In genomic region chr5:160439205-160439600, GRCh38 we compare ENCODE assay signal across 8 cellular contexts. TPM values are rescaled to one million over a fixed set of nuclear protein-coding genes. Genes with fewer than 3 reads are reported as not detected.
DNase-seq lines count a peak whose midpoint lies in the region; ATAC-seq and TF ChIP-seq lines count a peak whose summit lies in the region.

No MANE protein-coding gene starts in this region.

- H3K27ac ChIP-seq in heart right ventricle (peak overlapping the region in 4 of 10 donors; percentile 23 to 56 (median 44)), upper lobe of left lung (peak overlapping the region in 3 of 4 donors; percentile 35 to 72 (median 52))

- 1% methylated on average over 11 of the region's 11 CpGs for WGBS in heart right ventricle, 2 donors
- WGBS in upper lobe of left lung, 2 donors: 0 to 1% methylated on average over 11 of the region's 11 CpGs

- no peak for DNase-seq in GM12864 (ENCODE audit: low read depth)
- DNase-seq in NAMALWA (ENCODE audit: low spot score): peak; percentile 93
- DNase-seq in SKM-1 treated with dmso at 0.1 percent for 144 hours (lab: John Stamatoyannopoulos, UW; ENCODE audit: unreplicated experiment): peak; percentile 57
- DNase-seq in activated naive CD8-positive, alpha-beta T cell treated with anti-CD3 and anti-CD28 coated beads, Interleukin-2, amount 10 ng/mL, durations not matched to agents 7 days and 5 days: peak; percentile 90
- peak; percentile 86 to 87 for DNase-seq in heart right ventricle
- peak; percentile 79 to 98 (median 90) for DNase-seq in posterior cingulate gyrus
- DNase-seq in upper lobe of left lung: peak; percentile 16 to 88

- H3K27me3 Mint-ChIP-seq in activated naive CD8-positive, alpha-beta T cell treated with anti-CD3 and anti-CD28 coated beads, Interleukin-2, amount 10 ng/mL, durations not matched to agents 7 days and 5 days: peaks cover 6% of the 10 kb centered on the region

- H3K27ac Mint-ChIP-seq in activated naive CD8-positive, alpha-beta T cell treated with anti-CD3 and anti-CD28 coated beads, Interleukin-2, amount 10 ng/mL, durations not matched to agents 7 days and 5 days: peak overlapping the region; percentile 87

- H3K36me3 ChIP-seq in heart right ventricle (no peaks in the 10 kb centered on the region), upper lobe of left lung (no peaks in the 10 kb centered on the region)

- no peaks in the 10 kb centered on the region for H3K36me3 Mint-ChIP-seq in activated naive CD8-positive, alpha-beta T cell treated with anti-CD3 and anti-CD28 coated beads, Interleukin-2, amount 10 ng/mL, durations not matched to agents 7 days and 5 days

- H3K4me3 ChIP-seq in GM12864 (ENCODE audit: low read depth, low read length): peak overlapping the region; percentile 38
- H3K4me3 ChIP-seq in heart right ventricle: peak overlapping the region; percentile 9 to 55 (median 46)
- peak overlapping the region in 3 of 4 donors; percentile 28 to 52 (median 50) for H3K4me3 ChIP-seq in upper lobe of left lung

- no peaks in the 10 kb centered on the region for H3K9me3 Mint-ChIP-seq in activated naive CD8-positive, alpha-beta T cell treated with anti-CD3 and anti-CD28 coated beads, Interleukin-2, amount 10 ng/mL, durations not matched to agents 7 days and 5 days

- H3K4me1 Mint-ChIP-seq in activated naive CD8-positive, alpha-beta T cell treated with anti-CD3 and anti-CD28 coated beads, Interleukin-2, amount 10 ng/mL, durations not matched to agents 7 days and 5 days: peaks cover 32% of the 10 kb centered on the region

- no peaks in the 10 kb centered on the region for H3K9me3 ChIP-seq in heart right ventricle
- H3K9me3 ChIP-seq in upper lobe of left lung: no peaks in the 10 kb centered on the region

- intact Hi-C loops in heart right ventricle (cut with DNase I) (loop anchor here in 2 of 10 donors (2.0 to 5.0 kb wide), 2 partner anchors 68 to 70 kb away; no protein-coding TSS in a partner anchor), posterior cingulate gyrus (cut with DNase I) (loop anchor here (2.0 kb wide), 1 partner anchor 70 kb away; no protein-coding TSS in a partner anchor)

- no peak for TF ChIP-seq EP300 in upper lobe of left lung (IDR thresholded peaks at IDR 0.05)

- peak overlapping the region; percentile 77 for H3K4me3 Mint-ChIP-seq in activated naive CD8-positive, alpha-beta T cell treated with anti-CD3 and anti-CD28 coated beads, Interleukin-2, amount 10 ng/mL, durations not matched to agents 7 days and 5 days

- TF ChIP-seq CTCF in GM12864 (IDR thresholded peaks at IDR 0.05; ENCODE audit: low read depth, low read length, missing control alignments) (peak; percentile 90), heart right ventricle (IDR thresholded peaks at IDR 0.05) (peak; percentile 86 to 96 (median 94)), upper lobe of left lung (IDR thresholded peaks at IDR 0.05) (peak; percentile 82 to 96 (median 88))

- ATAC-seq in HG02571 (IDR thresholded peaks at IDR 0.05; ENCODE audit: unreplicated experiment): peak; percentile 68
- ATAC-seq in activated naive CD8-positive, alpha-beta T cell treated with anti-CD3 and anti-CD28 coated beads, Interleukin-2, amount 10 ng/mL, durations not matched to agents 7 days and 5 days (ENCODE audit: low read depth): peak; percentile 83
- ATAC-seq in heart right ventricle: peak; percentile 90 to 98 (median 95)
- ATAC-seq in upper lobe of left lung (ENCODE audit: low FRiP score in 2 of 2): peak; percentile 93 to 97

- peaks cover 0 to 7% (median 0%) of the 10 kb centered on the region in 7 donors for H3K27me3 ChIP-seq in heart right ventricle
- no peaks in the 10 kb centered on the region for H3K27me3 ChIP-seq in upper lobe of left lung

- no peak for TF ChIP-seq POLR2A in upper lobe of left lung (IDR thresholded peaks at IDR 0.05)

- POLR2A ChIA-PET in activated naive CD8-positive, alpha-beta T cell treated with anti-CD3 and anti-CD28 coated beads, Interleukin-2, amount 10 ng/mL, durations not matched to agents 7 days and 5 days (lab: Charles Lee): interaction anchor here (0.6 to 2.0 kb wide), 4 partner anchors 20 to 1107 kb away, joined by 4 to 9 read pairs (median 6); partner anchors contain the start of gene SLU7

- H3K4me1 ChIP-seq in heart right ventricle (peaks cover 0 to 26% (median 6%) of the 10 kb centered on the region in 9 donors), upper lobe of left lung (peaks cover 7 to 9% (median 7%) of the 10 kb centered on the region in 4 donors)

RNA-seq across cellular contexts. Expression of gene PTTG1, which starts 17.5 kb away (rescaled TPM):
- 100 to 1,000 TPM; 118 TPM for total RNA-seq in activated naive CD8-positive, alpha-beta T cell treated with anti-CD3 and anti-CD28 coated beads, Interleukin-2, amount 10 ng/mL, durations not matched to agents 7 days and 5 days
- total RNA-seq in heart right ventricle (10 to 100 TPM in 1 of 10 donors, 1 to 10 TPM in 4, under 1 TPM in 4, not detected in 1; 0.32 to 17.5 (median 1.4) TPM), upper lobe of left lung (10 to 100 TPM in 3 of 6 donors, 1 to 10 TPM in 3; 4.3 to 34.8 (median 9.6) TPM)
- polyA plus RNA-seq in heart right ventricle: 1 to 10 TPM; 2.6 to 8.7 TPM

RNA-seq across cellular contexts. Expression of gene SLU7, which starts 20.3 kb away (rescaled TPM):
- total RNA-seq in activated naive CD8-positive, alpha-beta T cell treated with anti-CD3 and anti-CD28 coated beads, Interleukin-2, amount 10 ng/mL, durations not matched to agents 7 days and 5 days: 10 to 100 TPM; 62.3 to 66.6 TPM
- total RNA-seq in heart right ventricle: 10 to 100 TPM; 32.7 to 62.4 (median 44.3) TPM
- polyA plus RNA-seq in heart right ventricle: 10 to 100 TPM; 19.2 to 38.4 TPM
- 100 to 1,000 TPM in 2 of 6 donors, 10 to 100 TPM in 4; 26.7 to 115 (median 60.7) TPM for total RNA-seq in upper lobe of left lung

RNA-seq across cellular contexts. Expression of gene FAM200C, which starts 39.3 kb away (rescaled TPM):
- under 1 TPM; 0.61 to 0.71 TPM for total RNA-seq in activated naive CD8-positive, alpha-beta T cell treated with anti-CD3 and anti-CD28 coated beads, Interleukin-2, amount 10 ng/mL, durations not matched to agents 7 days and 5 days
- total RNA-seq in heart right ventricle: 1 to 10 TPM; 2.3 to 4.5 (median 3.6) TPM
- 1 to 10 TPM; 1.7 to 8.6 TPM for polyA plus RNA-seq in heart right ventricle
- total RNA-seq in upper lobe of left lung: 1 to 10 TPM in 5 of 6 donors, under 1 TPM in 1; 0.76 to 4.2 (median 3.2) TPM
